ENCODE assay signal across 11 cellular contexts in genomic region chr17:57534863-57535651, GRCh38.
A peak's percentile ranks its signal among the peaks of the same experiment; 100 is the strongest.
DNase-seq lines count a peak whose midpoint lies in the region; ATAC-seq and TF ChIP-seq lines count a peak whose summit lies in the region.
"Had no signal": no experiment of that assay in that cellular context is flagged by ENCODE, and none has a peak within 500 bp of the region (broad histone marks: within the 10 kb centered on the region; RNA-seq: fewer than 3 reads in every experiment).

No MANE protein-coding gene starts in this region.

- peaks cover 1% of the 10 kb centered on the region for H3K36me3 Mint-ChIP-seq in T-helper 2 cell treated with Interferon-gamma antibody and Interleukin-4, amounts not matched to agents 5 μg/mL and 100 μg/mL, for 36 hours (ENCODE audit: low read depth)
- H3K36me3 Mint-ChIP-seq in activated T-helper 17 cell treated with anti-CD3 and anti-CD28 coated beads, Interleukin-2, amount 50 U/mL, for 72 hours (ENCODE audit: low read depth): peaks cover 8% of the 10 kb centered on the region

- no peak for TF ChIP-seq CTCF in GM13977 (IDR thresholded peaks at IDR 0.05; ENCODE audit: extremely low read depth, insufficient read depth, missing control alignments)

- H3K4me3 Mint-ChIP-seq in stimulated activated naive CD8-positive, alpha-beta T cell treated with anti-CD3 and anti-CD28 coated beads, Interleukin-15, amount 100 ng/mL, for 72 hours: no peak overlapping the region
- H3K4me3 Mint-ChIP-seq in T-helper 2 cell treated with Interferon-gamma antibody and Interleukin-4, amounts not matched to agents 5 μg/mL and 100 μg/mL, for 36 hours: no peak overlapping the region
- H3K4me3 Mint-ChIP-seq in activated T-helper 17 cell treated with anti-CD3 and anti-CD28 coated beads, Interleukin-2, amount 50 U/mL, for 72 hours: no peak overlapping the region

- ATAC-seq in stimulated activated naive CD8-positive, alpha-beta T cell treated with anti-CD3 and anti-CD28 coated beads, Interleukin-15, amount 100 ng/mL, for 72 hours: no peak
- ATAC-seq in stimulated activated naive CD8-positive, alpha-beta T cell treated with anti-CD3 and anti-CD28 coated beads, Interleukin-15, Interleukin-2, amounts not matched to agents 100 U/mL and 50 U/mL, for 24 hours: no peak
- peak; percentile 41 for ATAC-seq in left ventricle myocardium superior
- ATAC-seq in activated T-helper 17 cell treated with anti-CD3 and anti-CD28 coated beads, Interleukin-2, amount 50 U/mL, for 72 hours (replicated peaks): no peak

- H3K9me3 Mint-ChIP-seq in stimulated activated naive CD8-positive, alpha-beta T cell treated with anti-CD3 and anti-CD28 coated beads, Interleukin-15, amount 100 ng/mL, for 72 hours: no peaks in the 10 kb centered on the region
- H3K9me3 Mint-ChIP-seq in T-helper 2 cell treated with Interferon-gamma antibody and Interleukin-4, amounts not matched to agents 5 μg/mL and 100 μg/mL, for 36 hours: no peaks in the 10 kb centered on the region
- H3K9me3 Mint-ChIP-seq in activated T-helper 17 cell treated with anti-CD3 and anti-CD28 coated beads, Interleukin-2, amount 50 U/mL, for 72 hours: no peaks in the 10 kb centered on the region

- no peaks in the 10 kb centered on the region for H3K27me3 Mint-ChIP-seq in stimulated activated naive CD8-positive, alpha-beta T cell treated with anti-CD3 and anti-CD28 coated beads, Interleukin-15, amount 100 ng/mL, for 72 hours
- no peaks in the 10 kb centered on the region for H3K27me3 Mint-ChIP-seq in T-helper 2 cell treated with Interferon-gamma antibody and Interleukin-4, amounts not matched to agents 5 μg/mL and 100 μg/mL, for 36 hours (ENCODE audit: low read depth)
- H3K27me3 Mint-ChIP-seq in activated T-helper 17 cell treated with anti-CD3 and anti-CD28 coated beads, Interleukin-2, amount 50 U/mL, for 72 hours: no peaks in the 10 kb centered on the region

- intact Hi-C loops in left ventricle myocardium superior (cut with micrococcal nuclease): no loop called here

- H3K4me1 Mint-ChIP-seq in stimulated activated naive CD8-positive, alpha-beta T cell treated with anti-CD3 and anti-CD28 coated beads, Interleukin-15, amount 100 ng/mL, for 72 hours: peaks cover 76% of the 10 kb centered on the region
- H3K4me1 Mint-ChIP-seq in T-helper 2 cell treated with Interferon-gamma antibody and Interleukin-4, amounts not matched to agents 5 μg/mL and 100 μg/mL, for 36 hours (ENCODE audit: low read depth): peaks cover 17% of the 10 kb centered on the region
- H3K4me1 Mint-ChIP-seq in activated T-helper 17 cell treated with anti-CD3 and anti-CD28 coated beads, Interleukin-2, amount 50 U/mL, for 72 hours: peaks cover 6% of the 10 kb centered on the region

- in situ Hi-C loops in GM13977 (cut with MboI; ENCODE audit: low pct_unique_long_range_greater_than_20kb, low sequenced_read_pairs, unreplicated experiment): no loop called here

- H3K27ac Mint-ChIP-seq in stimulated activated naive CD8-positive, alpha-beta T cell treated with anti-CD3 and anti-CD28 coated beads, Interleukin-15, amount 100 ng/mL, for 72 hours: peak overlapping the region; percentile 5 to 12
- H3K27ac Mint-ChIP-seq in T-helper 2 cell treated with Interferon-gamma antibody and Interleukin-4, amounts not matched to agents 5 μg/mL and 100 μg/mL, for 36 hours: no peak overlapping the region
- no peak overlapping the region for H3K27ac Mint-ChIP-seq in activated T-helper 17 cell treated with anti-CD3 and anti-CD28 coated beads, Interleukin-2, amount 50 U/mL, for 72 hours

- DNase-seq in stimulated activated naive CD8-positive, alpha-beta T cell treated with anti-CD3 and anti-CD28 coated beads, Interleukin-15, amount 100 ng/mL, for 72 hours: no peak
- no peak for DNase-seq in stimulated activated naive CD8-positive, alpha-beta T cell treated with anti-CD3 and anti-CD28 coated beads, Interleukin-15, Interleukin-2, amounts not matched to agents 100 U/mL and 50 U/mL, for 24 hours
- DNase-seq in NCI-H748 (lab: John Stamatoyannopoulos, UW; ENCODE audit: unreplicated experiment) (peak; percentile 66), left ventricle myocardium superior (no peak), GM13977 (ENCODE audit: low spot score) (no peak), SKM-1 (lab: John Stamatoyannopoulos, UW; ENCODE audit: unreplicated experiment) (no peak)
- DNase-seq in T-helper 2 cell treated with Interferon-gamma antibody and Interleukin-4, amounts not matched to agents 5 μg/mL and 100 μg/mL, for 36 hours (ENCODE audit: low spot score): no peak
- DNase-seq: activated CD4-positive, CD25-positive, alpha-beta regulatory T cell treated with anti-CD3 and anti-CD28 coated beads, Interleukin-2, amount 50 U/mL, for 72 hours; NCI-H1930; occipital lobe had no signal

Comparison
In these comparisons a context has a peak if more than half of its experiments do, and no peak if none do; other contexts are left out.
1. H3K27ac Mint-ChIP-seq: peak in stimulated activated naive CD8-positive, alpha-beta T cell treated with anti-CD3 and anti-CD28 coated beads, Interleukin-15, amount 100 ng/mL, for 72 hours (2 of 2); none in T-helper 2 cell treated with Interferon-gamma antibody and Interleukin-4, amounts not matched to agents 5 μg/mL and 100 μg/mL, for 36 hours (single experiment) and activated T-helper 17 cell treated with anti-CD3 and anti-CD28 coated beads, Interleukin-2, amount 50 U/mL, for 72 hours (single experiment).